ENCODE assay signal across 8 cellular contexts in the genomic region with DNA sequence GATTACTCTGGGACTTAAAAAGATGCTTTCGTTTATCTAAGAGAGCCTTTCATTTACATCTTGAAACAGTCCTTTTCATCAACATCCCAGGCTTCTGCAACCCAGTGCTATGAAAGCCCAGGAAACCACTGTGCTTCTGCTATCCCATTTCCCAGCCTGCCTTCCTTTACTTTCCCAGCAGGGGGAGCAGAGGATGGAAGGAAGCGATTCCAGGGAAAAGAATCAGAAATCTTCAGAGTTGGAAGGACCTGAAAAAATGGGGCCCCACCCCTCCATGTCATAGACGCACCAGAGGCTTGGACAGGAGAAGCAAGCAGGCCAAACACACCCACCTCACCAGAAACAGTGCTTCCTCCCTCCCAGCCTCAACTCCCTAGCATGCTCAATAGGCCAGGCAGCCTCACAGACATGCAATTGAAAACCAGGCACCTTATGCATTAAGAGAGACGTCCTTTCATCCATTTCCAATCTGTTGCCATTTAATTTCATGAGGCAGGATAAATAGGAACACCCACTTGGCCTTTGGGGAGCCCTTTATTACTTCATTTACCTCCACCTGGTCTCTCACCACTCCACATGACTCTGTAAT.
DNase-seq lines count a peak whose midpoint lies in the region; ATAC-seq, FAIRE-seq and TF ChIP-seq lines count a peak whose summit lies in the region.

No MANE protein-coding gene starts in this region.

- H3K9ac ChIP-seq in mesendoderm (ENCODE audit: low read length) = no peak overlapping the region

- H3K27me3 ChIP-seq in mesendoderm (ENCODE audit: insufficient read depth, low read length, poor library complexity) = no peaks in the 10 kb centered on the region

- no peak overlapping the region for H3K23ac ChIP-seq in mesendoderm (ENCODE audit: low read length)

- no peak overlapping the region for H2BK5ac ChIP-seq in mesendoderm (ENCODE audit: low read length)

- H3K36me3 ChIP-seq in mesendoderm (ENCODE audit: control insufficient read depth, insufficient read depth, low read length) = no peaks in the 10 kb centered on the region

- H3K4me3 ChIP-seq in LNCaP clone FGC (ENCODE audit: low read depth, low read length) (no peak overlapping the region), cardiac fibroblast (replicated peaks in 1 of 2; ENCODE audit: low read depth in 2 of 2, low read length in 2 of 2) (no peak overlapping the region), mesendoderm (ENCODE audit: low read length) (no peak overlapping the region)

- no peak overlapping the region for H3K27ac ChIP-seq in mesendoderm (ENCODE audit: low read depth, low read length)

- no peak overlapping the region for H2AK5ac ChIP-seq in mesendoderm (ENCODE audit: low read length)

- no CpG with 5 or more reads among the region's 4 CpGs for WGBS in mesendoderm (ENCODE audit: extremely low coverage, insufficient coverage, low lambda C conversion rate)

- FAIRE-seq in GM19239 (lab: Jason Lieb, UNC) = no peak

- no peak overlapping the region for H2BK15ac ChIP-seq in mesendoderm (replicated peaks; ENCODE audit: low read depth)

- H3K56ac ChIP-seq in mesendoderm (ENCODE audit: low read length) = no peak overlapping the region

- H2BK120ac ChIP-seq in mesendoderm (ENCODE audit: low read depth, low read length) = no peak overlapping the region

- DNase-seq in Ammon's horn (ENCODE audit: low spot score) (peak; percentile 28), LNCaP clone FGC (ENCODE audit: low read depth) (no peak), cardiac fibroblast (ENCODE audit: low read depth in 2 of 2) (peak; percentile 56 to 61), mesendoderm (peak; percentile 51), GM19239 (ENCODE audit: insufficient read length, low spot score) (no peak)

- no peak overlapping the region for H3K4ac ChIP-seq in mesendoderm (ENCODE audit: low read depth, low read length)

- ATAC-seq in HG03571 (IDR thresholded peaks at IDR 0.05; ENCODE audit: unreplicated experiment) (no peak), HG02840 (IDR thresholded peaks at IDR 0.05; ENCODE audit: low FRiP score, unreplicated experiment) (no peak), HG03025 (IDR thresholded peaks at IDR 0.05; ENCODE audit: low FRiP score, unreplicated experiment) (no peak)

- H3K79me2 ChIP-seq in mesendoderm (ENCODE audit: control insufficient read depth, insufficient read depth, low read length) = no peaks in the 10 kb centered on the region

- no peaks in the 10 kb centered on the region for H3K79me1 ChIP-seq in mesendoderm (ENCODE audit: low read length)

- peak; percentile 62 for TF ChIP-seq CTCF in LNCaP clone FGC (IDR thresholded peaks at IDR 0.05; ENCODE audit: control insufficient read depth, extremely low read depth, insufficient read depth)
- TF ChIP-seq CTCF in cardiac fibroblast (IDR thresholded peaks at IDR 0.05; ENCODE audit: low read depth, low read length) = peak; percentile 88

- no peak overlapping the region for H4K8ac ChIP-seq in mesendoderm (ENCODE audit: low read depth, low read length)

- no peak overlapping the region for H3K4me2 ChIP-seq in mesendoderm (ENCODE audit: low read length)

- H3K18ac ChIP-seq in mesendoderm (ENCODE audit: low read length) = no peak overlapping the region

- H4K5ac ChIP-seq in mesendoderm (ENCODE audit: low read length) = no peak overlapping the region

- no peaks in the 10 kb centered on the region for H3K4me1 ChIP-seq in mesendoderm (ENCODE audit: control insufficient read depth, low read depth, low read length)

Comparison
In these comparisons a context has a peak if more than half of its experiments do, and no peak if none do; other contexts are left out.
1. DNase-seq: peak in Ammon's horn (single experiment), cardiac fibroblast (2 of 2) and mesendoderm (single experiment); none in LNCaP clone FGC (single experiment) and GM19239 (single experiment).